Comparison of ENCODE assay signal across 8 cellular contexts in the genomic region with DNA sequence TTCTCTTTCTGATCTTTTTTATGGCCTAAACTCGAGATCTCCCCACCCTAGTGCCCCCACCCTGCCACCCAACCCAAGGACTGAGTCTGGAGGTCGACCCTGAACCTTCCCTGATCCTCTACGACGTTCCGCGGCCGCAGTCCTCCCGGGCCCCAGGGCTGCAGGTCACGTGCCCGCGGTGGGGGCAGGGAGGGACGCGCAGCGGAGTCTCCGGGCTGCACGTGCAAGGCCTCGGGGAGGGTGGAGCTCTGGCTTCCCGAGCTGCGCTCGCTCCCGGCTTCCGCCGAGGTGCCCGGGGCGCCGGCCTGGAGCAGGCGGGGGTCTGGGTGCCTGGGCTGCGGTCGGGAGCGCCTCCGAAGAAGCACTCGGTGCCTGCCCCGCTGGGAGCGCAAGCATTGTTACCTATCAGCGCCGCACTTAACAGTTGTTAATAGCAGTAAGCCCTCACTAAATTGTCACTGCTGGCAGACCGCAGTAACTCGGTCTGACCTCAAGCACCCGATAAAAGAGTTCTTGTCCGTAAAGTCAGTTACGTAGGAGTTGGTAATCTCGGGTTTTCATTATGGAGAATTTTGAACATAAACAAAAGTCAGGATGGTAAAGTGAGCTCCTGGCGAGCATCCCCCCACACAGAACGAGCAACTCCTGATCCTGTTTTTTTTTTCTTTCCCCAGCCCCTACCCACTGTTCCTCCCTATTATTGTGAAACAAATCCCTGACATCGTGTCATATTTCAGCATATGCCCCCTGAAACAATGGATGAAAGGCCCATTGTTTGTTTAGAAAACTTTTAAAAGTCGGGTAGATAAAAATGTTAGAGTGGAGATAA.
DNase-seq lines count a peak whose midpoint lies in the region; ATAC-seq and FAIRE-seq lines count a peak whose summit lies in the region.

No MANE protein-coding gene starts in this region.

- peaks cover 0 to 5% of the 10 kb centered on the region in 2 donors for H3K4me1 ChIP-seq in small intestine (ENCODE audit: control insufficient read depth in 2 of 2, insufficient read depth in 1 of 2, low read depth in 1 of 2, low read length in 1 of 2)

- no peaks in the 10 kb centered on the region for H3K27me3 ChIP-seq in small intestine (ENCODE audit: control insufficient read depth in 2 of 2, insufficient read depth in 2 of 2, low read length in 2 of 2)

- H3K4me3 ChIP-seq in small intestine (ENCODE audit: low read depth in 1 of 2, low read length in 2 of 2): peak overlapping the region; percentile 76

- no peak for FAIRE-seq in small intestine (lab: Jason Lieb, UNC)

- H3K36me3 ChIP-seq in small intestine (ENCODE audit: control insufficient read depth in 2 of 2, insufficient read depth in 2 of 2, low read length in 2 of 2): no peaks in the 10 kb centered on the region

- 2 to 4% (median 4%) methylated on average over 43 to 46 of the region's 46 CpGs for WGBS in small intestine, 3 donors

- ATAC-seq in HG02973 (IDR thresholded peaks at IDR 0.05; ENCODE audit: unreplicated experiment): peak; percentile 50
- ATAC-seq in activated CD4-positive, CD25-positive, alpha-beta regulatory T cell treated with anti-CD3 and anti-CD28 coated beads, Interleukin-2, amount 50 U/mL, for 24 hours: peak; percentile 87 to 93
- ATAC-seq in HG03469 (IDR thresholded peaks at IDR 0.05; ENCODE audit: unreplicated experiment): no peak

- H3K9me3 ChIP-seq in small intestine (ENCODE audit: control insufficient read depth, low read depth): no peaks in the 10 kb centered on the region

- DNase-seq in GM04504 (ENCODE audit: low read depth) (peak; percentile 69), NCI-H2196 (lab: John Stamatoyannopoulos, UW; ENCODE audit: unreplicated experiment) (peak; percentile 94), inferior parietal cortex (ENCODE audit: extremely low spot score) (peak; percentile 54), small intestine (peak; percentile 94)
- DNase-seq in central memory CD4-positive, alpha-beta T cell: peak; percentile 76

- H3K27ac ChIP-seq in small intestine (ENCODE audit: low read depth in 1 of 2, low read length in 1 of 2): peak overlapping the region; percentile 99
